Comparison of ENCODE assay signal across 18 cellular contexts in genomic region chr5:1337490-1338195, GRCh38. TPM values are rescaled to one million over a fixed set of nuclear protein-coding genes. Genes with fewer than 3 reads are reported as not detected.
"Had no signal": no experiment of that assay in that cellular context is flagged by ENCODE, and none has a peak within 500 bp of the region (broad histone marks: within the 10 kb centered on the region; RNA-seq: fewer than 3 reads in every experiment).

No MANE protein-coding gene starts in this region.

- H2AFZ ChIP-seq: parathyroid adenoma had no signal

- H3K9ac ChIP-seq: parathyroid adenoma had no signal

- H3K4me3 ChIP-seq: body of pancreas, coronary artery, left lung, sigmoid colon, upper lobe of right lung had no signal

- H3K4me1 ChIP-seq: body of pancreas, parathyroid adenoma, upper lobe of right lung had no signal

- H3K27ac ChIP-seq: body of pancreas, coronary artery, left lung, neutrophil, parathyroid adenoma, sigmoid colon, upper lobe of right lung had no signal

- DNase-seq: activated B cell treated with CpG ODN at 0.5 μM for 24 hours; activated CD4-positive, alpha-beta memory T cell treated with anti-CD3 and anti-CD28 coated beads for 36 hours; activated CD4-positive, alpha-beta T cell treated with anti-CD3 and anti-CD28 coated beads for 4 hours; activated naive CD4-positive, alpha-beta T cell; activated naive CD8-positive, alpha-beta T cell treated with anti-CD3 and anti-CD28 coated beads for 36 hours; amniotic stem cell; body of pancreas; effector CD4-positive, alpha-beta T cell; naive B cell; sigmoid colon; stimulated activated naive B cell treated with anti-CD40 and anti-IgM and Interleukin-4, amounts not matched to agents 10 μg/mL and 1 μg/mL and 100 μg/mL, for 72 hours had no signal

- FAIRE-seq: frontal cortex, keratinocyte had no signal

- H3K9me3 ChIP-seq: body of pancreas, left lung, neutrophil, sigmoid colon, upper lobe of right lung had no signal

- H3K27me3 ChIP-seq: body of pancreas, left lung, neutrophil, sigmoid colon, upper lobe of right lung had no signal

- ATAC-seq: body of pancreas; left lung; stimulated activated naive B cell treated with anti-CD40 and anti-IgM and Interleukin-4, amounts not matched to agents 10 μg/mL and 1 μg/mL and 100 μg/mL, for 72 hours; upper lobe of right lung had no signal

RNA-seq across cellular contexts. Expression of gene TERT, which starts 42.8 kb away (rescaled TPM):
- total RNA-seq: body of pancreas, frontal cortex, sigmoid colon, upper lobe of right lung had no signal
- polyA plus RNA-seq: keratinocyte had no signal
